Comparison of ENCODE assay signal across 1 cellular context in genomic region chr1:1307908-1308755, GRCh38.
TF ChIP-seq lines count a peak whose summit lies in the region.

TSS of gene ACAP3 (minus strand) at chr1:1307930. CDS start at chr1:1307815, 115 bp downstream.
A gene with protein sequence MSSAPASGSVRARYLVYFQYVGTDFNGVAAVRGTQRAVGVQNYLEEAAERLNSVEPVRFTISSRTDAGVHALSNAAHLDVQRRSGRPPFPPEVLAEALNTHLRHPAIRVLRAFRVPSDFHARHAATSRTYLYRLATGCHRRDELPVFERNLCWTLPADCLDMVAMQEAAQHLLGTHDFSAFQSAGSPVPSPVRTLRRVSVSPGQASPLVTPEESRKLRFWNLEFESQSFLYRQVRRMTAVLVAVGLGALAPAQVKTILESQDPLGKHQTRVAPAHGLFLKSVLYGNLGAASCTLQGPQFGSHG (plus strand): TSS chr1:1308597. CDS start chr1:1308644, 47 bp downstream.

TF ChIP-seq in K562, 482 proteins besides CTCF, POLR2A, EP300 and RAD21 (continued from another document and continues in another):
- TF ChIP-seq, protein P1, sequence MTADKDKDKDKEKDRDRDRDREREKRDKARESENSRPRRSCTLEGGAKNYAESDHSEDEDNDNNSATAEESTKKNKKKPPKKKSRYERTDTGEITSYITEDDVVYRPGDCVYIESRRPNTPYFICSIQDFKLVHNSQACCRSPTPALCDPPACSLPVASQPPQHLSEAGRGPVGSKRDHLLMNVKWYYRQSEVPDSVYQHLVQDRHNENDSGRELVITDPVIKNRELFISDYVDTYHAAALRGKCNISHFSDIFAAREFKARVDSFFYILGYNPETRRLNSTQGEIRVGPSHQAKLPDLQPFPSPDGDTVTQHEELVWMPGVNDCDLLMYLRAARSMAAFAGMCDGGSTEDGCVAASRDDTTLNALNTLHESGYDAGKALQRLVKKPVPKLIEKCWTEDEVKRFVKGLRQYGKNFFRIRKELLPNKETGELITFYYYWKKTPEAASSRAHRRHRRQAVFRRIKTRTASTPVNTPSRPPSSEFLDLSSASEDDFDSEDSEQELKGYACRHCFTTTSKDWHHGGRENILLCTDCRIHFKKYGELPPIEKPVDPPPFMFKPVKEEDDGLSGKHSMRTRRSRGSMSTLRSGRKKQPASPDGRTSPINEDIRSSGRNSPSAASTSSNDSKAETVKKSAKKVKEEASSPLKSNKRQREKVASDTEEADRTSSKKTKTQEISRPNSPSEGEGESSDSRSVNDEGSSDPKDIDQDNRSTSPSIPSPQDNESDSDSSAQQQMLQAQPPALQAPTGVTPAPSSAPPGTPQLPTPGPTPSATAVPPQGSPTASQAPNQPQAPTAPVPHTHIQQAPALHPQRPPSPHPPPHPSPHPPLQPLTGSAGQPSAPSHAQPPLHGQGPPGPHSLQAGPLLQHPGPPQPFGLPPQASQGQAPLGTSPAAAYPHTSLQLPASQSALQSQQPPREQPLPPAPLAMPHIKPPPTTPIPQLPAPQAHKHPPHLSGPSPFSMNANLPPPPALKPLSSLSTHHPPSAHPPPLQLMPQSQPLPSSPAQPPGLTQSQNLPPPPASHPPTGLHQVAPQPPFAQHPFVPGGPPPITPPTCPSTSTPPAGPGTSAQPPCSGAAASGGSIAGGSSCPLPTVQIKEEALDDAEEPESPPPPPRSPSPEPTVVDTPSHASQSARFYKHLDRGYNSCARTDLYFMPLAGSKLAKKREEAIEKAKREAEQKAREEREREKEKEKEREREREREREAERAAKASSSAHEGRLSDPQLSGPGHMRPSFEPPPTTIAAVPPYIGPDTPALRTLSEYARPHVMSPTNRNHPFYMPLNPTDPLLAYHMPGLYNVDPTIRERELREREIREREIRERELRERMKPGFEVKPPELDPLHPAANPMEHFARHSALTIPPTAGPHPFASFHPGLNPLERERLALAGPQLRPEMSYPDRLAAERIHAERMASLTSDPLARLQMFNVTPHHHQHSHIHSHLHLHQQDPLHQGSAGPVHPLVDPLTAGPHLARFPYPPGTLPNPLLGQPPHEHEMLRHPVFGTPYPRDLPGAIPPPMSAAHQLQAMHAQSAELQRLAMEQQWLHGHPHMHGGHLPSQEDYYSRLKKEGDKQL (CRISPR knock-in tag; IDR thresholded peaks at IDR 0.05; ENCODE audit: borderline replicate concordance), result no peak
- TF ChIP-seq MIER1 (IDR thresholded peaks at IDR 0.05; ENCODE audit: low read depth) (no peak), NFE2 (IDR thresholded peaks at IDR 0.05; ENCODE audit: low read depth) (no peak), KDM5B (IDR thresholded peaks at IDR 0.05; ENCODE audit: insufficient replicate concordance, low read depth, low read length) (peak; percentile 58), ZNF197 (CRISPR knock-in tag; IDR thresholded peaks at IDR 0.05; ENCODE audit: low read depth) (no peak), CCAR2 (IDR thresholded peaks at IDR 0.05; ENCODE audit: low read depth, low read length) (no peak), ZFP30 (CRISPR knock-in tag; IDR thresholded peaks at IDR 0.05; ENCODE audit: borderline replicate concordance) (no peak), CEBPB (tag; IDR thresholded peaks at IDR 0.05) (peak; percentile 100), HDAC8 (tag; IDR thresholded peaks at IDR 0.05) (no peak), CSDE1 (IDR thresholded peaks at IDR 0.05) (no peak), TEAD2 (tag; IDR thresholded peaks at IDR 0.05) (no peak), NONO (IDR thresholded peaks at IDR 0.05; ENCODE audit: low read depth in 2 of 2, low read length in 1 of 2) (peak in 1 of 2 experiments; percentile 17; a peak in 1 of 4 replicates), NCOA1 (IDR thresholded peaks at IDR 0.05; ENCODE audit: low read depth) (no peak), ZNF175 (CRISPR knock-in tag; IDR thresholded peaks at IDR 0.05; ENCODE audit: low read depth) (0 out of 2 replicates have a peak, but pooled peaks have one; percentile 30), GTF2F1 (IDR thresholded peaks at IDR 0.05; ENCODE audit: low read depth, low read length) (no peak), RBM14 (IDR thresholded peaks at IDR 0.05; ENCODE audit: borderline replicate concordance, insufficient read depth, low read depth, low read length) (0 out of 2 replicates have a peak, but pooled peaks have one; percentile 39), BCOR (IDR thresholded peaks at IDR 0.05) (no peak), KLF1 (tag; IDR thresholded peaks at IDR 0.05) (peak; percentile 85), CBFA2T3 (IDR thresholded peaks at IDR 0.05) (0 out of 2 replicates have a peak, but pooled peaks have one; percentile 8), ZNF133 (CRISPR knock-in tag; IDR thresholded peaks at IDR 0.05) (no peak), VEZF1 (CRISPR knock-in tag; IDR thresholded peaks at IDR 0.05) (peak; percentile 99), ZNF140 (CRISPR knock-in tag; IDR thresholded peaks at IDR 0.05) (no peak), RFX5 (IDR thresholded peaks at IDR 0.05; ENCODE audit: low read depth, low read length) (no peak), ZSCAN32 (CRISPR knock-in tag; IDR thresholded peaks at IDR 0.05) (no peak), CC2D1A (IDR thresholded peaks at IDR 0.05) (no peak), NR4A1 (CRISPR knock-in tag; IDR thresholded peaks at IDR 0.05) (no peak), NR4A1 (tag; IDR thresholded peaks at IDR 0.05) (no peak), SMAD4 (CRISPR knock-in tag; conservative IDR thresholded peaks at IDR 0.05) (peak; percentile 94), CREBBP (IDR thresholded peaks at IDR 0.05; ENCODE audit: low read depth, low read length) (no peak), POLR3A (IDR thresholded peaks at IDR 0.05; ENCODE audit: borderline replicate concordance, extremely low read depth, insufficient read depth, insufficient read length) (no peak), ZNF408 (CRISPR knock-in tag; IDR thresholded peaks at IDR 0.05; ENCODE audit: low read depth) (no peak), MXI1 (IDR thresholded peaks at IDR 0.05; ENCODE audit: low read depth, low read length) (peak; percentile 81), JUNB (CRISPR knock-in tag; conservative IDR thresholded peaks at IDR 0.05) (no peak), MEF2D (tag; conservative IDR thresholded peaks at IDR 0.05; ENCODE audit: low read depth) (no peak), ETS2 (tag; IDR thresholded peaks at IDR 0.05; ENCODE audit: borderline replicate concordance, poor library complexity, severe bottlenecking) (no peak), PML (IDR thresholded peaks at IDR 0.05; ENCODE audit: low read length) (peak; percentile 19; the same call in 1 of the 2 replicates), ZNF584 (CRISPR knock-in tag; IDR thresholded peaks at IDR 0.05; ENCODE audit: low read depth) (no peak), E2F3 (CRISPR knock-in tag; IDR thresholded peaks at IDR 0.05) (peak; percentile 58; the same call in 1 of the 2 replicates), JUND (IDR thresholded peaks at IDR 0.05; ENCODE audit: borderline replicate concordance, low read depth, low read length) (peak; percentile 35; the same call in 1 of the 2 replicates), JUND (tag; IDR thresholded peaks at IDR 0.05; ENCODE audit: borderline replicate concordance, low read depth, low read length) (peak; percentile 31; the same call in 1 of the 3 replicates), TBP (optimal IDR thresholded peaks at IDR 0.05; ENCODE audit: low read depth, low read length) (no peak), ZNF239 (CRISPR knock-in tag; IDR thresholded peaks at IDR 0.05) (no peak), MECOM (CRISPR knock-in tag; IDR thresholded peaks at IDR 0.05) (no peak), SAFB (IDR thresholded peaks at IDR 0.05; ENCODE audit: borderline replicate concordance, low read depth, low read length) (peak; percentile 86), ZNF668 (CRISPR knock-in tag; IDR thresholded peaks at IDR 0.05) (no peak), TEAD4 (IDR thresholded peaks at IDR 0.05; ENCODE audit: low read length) (0 out of 2 replicates have a peak, but pooled peaks have one; percentile 5), TEAD4 (CRISPR knock-in tag; IDR thresholded peaks at IDR 0.05; ENCODE audit: borderline replicate concordance) (no peak), PRMT5 (CRISPR knock-in tag; IDR thresholded peaks at IDR 0.05) (0 out of 2 replicates have a peak, but pooled peaks have one; percentile 55)
- TF ChIP-seq, protein P2, sequence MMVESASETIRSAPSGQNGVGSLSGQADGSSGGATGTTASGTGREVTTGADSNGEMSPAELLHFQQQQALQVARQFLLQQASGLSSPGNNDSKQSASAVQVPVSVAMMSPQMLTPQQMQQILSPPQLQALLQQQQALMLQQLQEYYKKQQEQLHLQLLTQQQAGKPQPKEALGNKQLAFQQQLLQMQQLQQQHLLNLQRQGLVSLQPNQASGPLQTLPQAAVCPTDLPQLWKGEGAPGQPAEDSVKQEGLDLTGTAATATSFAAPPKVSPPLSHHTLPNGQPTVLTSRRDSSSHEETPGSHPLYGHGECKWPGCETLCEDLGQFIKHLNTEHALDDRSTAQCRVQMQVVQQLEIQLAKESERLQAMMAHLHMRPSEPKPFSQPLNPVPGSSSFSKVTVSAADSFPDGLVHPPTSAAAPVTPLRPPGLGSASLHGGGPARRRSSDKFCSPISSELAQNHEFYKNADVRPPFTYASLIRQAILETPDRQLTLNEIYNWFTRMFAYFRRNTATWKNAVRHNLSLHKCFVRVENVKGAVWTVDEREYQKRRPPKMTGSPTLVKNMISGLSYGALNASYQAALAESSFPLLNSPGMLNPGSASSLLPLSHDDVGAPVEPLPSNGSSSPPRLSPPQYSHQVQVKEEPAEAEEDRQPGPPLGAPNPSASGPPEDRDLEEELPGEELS (CRISPR knock-in tag; IDR thresholded peaks at IDR 0.05; ENCODE audit: borderline replicate concordance), result no peak; the same call in 1 of the 2 replicates
- TF ChIP-seq, protein P3, sequence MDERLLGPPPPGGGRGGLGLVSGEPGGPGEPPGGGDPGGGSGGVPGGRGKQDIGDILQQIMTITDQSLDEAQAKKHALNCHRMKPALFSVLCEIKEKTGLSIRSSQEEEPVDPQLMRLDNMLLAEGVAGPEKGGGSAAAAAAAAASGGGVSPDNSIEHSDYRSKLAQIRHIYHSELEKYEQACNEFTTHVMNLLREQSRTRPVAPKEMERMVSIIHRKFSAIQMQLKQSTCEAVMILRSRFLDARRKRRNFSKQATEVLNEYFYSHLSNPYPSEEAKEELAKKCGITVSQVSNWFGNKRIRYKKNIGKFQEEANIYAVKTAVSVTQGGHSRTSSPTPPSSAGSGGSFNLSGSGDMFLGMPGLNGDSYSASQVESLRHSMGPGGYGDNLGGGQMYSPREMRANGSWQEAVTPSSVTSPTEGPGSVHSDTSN (CRISPR knock-in tag; IDR thresholded peaks at IDR 0.05; ENCODE audit: low read depth), result no peak; the same call in 1 of the 2 replicates
- TF ChIP-seq, protein P3 (tag; conservative IDR thresholded peaks at IDR 0.05; ENCODE audit: low read depth), result no peak
- TF ChIP-seq, protein P4, sequence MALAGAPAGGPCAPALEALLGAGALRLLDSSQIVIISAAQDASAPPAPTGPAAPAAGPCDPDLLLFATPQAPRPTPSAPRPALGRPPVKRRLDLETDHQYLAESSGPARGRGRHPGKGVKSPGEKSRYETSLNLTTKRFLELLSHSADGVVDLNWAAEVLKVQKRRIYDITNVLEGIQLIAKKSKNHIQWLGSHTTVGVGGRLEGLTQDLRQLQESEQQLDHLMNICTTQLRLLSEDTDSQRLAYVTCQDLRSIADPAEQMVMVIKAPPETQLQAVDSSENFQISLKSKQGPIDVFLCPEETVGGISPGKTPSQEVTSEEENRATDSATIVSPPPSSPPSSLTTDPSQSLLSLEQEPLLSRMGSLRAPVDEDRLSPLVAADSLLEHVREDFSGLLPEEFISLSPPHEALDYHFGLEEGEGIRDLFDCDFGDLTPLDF (CRISPR knock-in tag; IDR thresholded peaks at IDR 0.05), result peak; percentile 93
